Comparison of ENCODE assay signal across 7 cellular contexts in genomic region chr16:75129416-75130149, GRCh38. TPM values are rescaled to one million over a fixed set of nuclear protein-coding genes. Genes with fewer than 3 reads are reported as not detected.
DNase-seq lines count a peak whose midpoint lies in the region; ATAC-seq, FAIRE-seq and TF ChIP-seq lines count a peak whose summit lies in the region.
"Not testable (repeated sequence)": the region's sequence is repeated elsewhere in the genome, so short reads cannot be mapped to it uniquely, and the experiment has no call there.

No MANE protein-coding gene starts in this region.

- not testable (repeated sequence) for H2AFZ ChIP-seq in GM12878 (ENCODE audit: control insufficient read depth, low read depth, low read length); mesenchymal stem cell (ENCODE audit: low read depth, low read length)

- not testable (repeated sequence) for H3K14ac ChIP-seq in mesenchymal stem cell (ENCODE audit: low read length in 2 of 2)

- TF ChIP-seq RAD21 in GM12878 (IDR thresholded peaks at IDR 0.05; ENCODE audit: insufficient read depth, low read depth, low read length): not testable (repeated sequence)

- not testable (repeated sequence) for H4K8ac ChIP-seq in mesenchymal stem cell (ENCODE audit: low read length)

- not testable (repeated sequence) for H3K9ac ChIP-seq in GM12878 (ENCODE audit: control insufficient read depth, insufficient read depth, low read length); mesenchymal stem cell (ENCODE audit: low read length)

- in situ Hi-C loops in Caki2 (cut with HindIII; ENCODE audit: low pct_unique_long_range_greater_than_20kb, low sequenced_read_pairs); GM12878 (cut with MboI): not testable (repeated sequence)

- SMC1A ChIA-PET in GM12878 (lab: Charles Lee; ENCODE audit: uncharacterized antibody, unreplicated experiment): interaction anchor here (0.6 to 1.4 kb wide), 3 partner anchors 59 to 304 kb away, joined by 3 to 4 read pairs (median 3); no protein-coding TSS in a partner anchor

- not testable (repeated sequence) for H4K20me1 ChIP-seq in GM12878 (ENCODE audit: control insufficient read depth, insufficient read depth)

- not testable (repeated sequence) for TF ChIP-seq CTCF in NB4 (IDR thresholded peaks at IDR 0.05; ENCODE audit: low read depth, low read length); GM12878 (IDR thresholded peaks at IDR 0.05 in 2 of 3, conservative IDR thresholded peaks at IDR 0.05 in 1 of 3; ENCODE audit: control insufficient read depth in 2 of 3, extremely low read depth in 1 of 3, insufficient read depth in 1 of 3, low read depth in 3 of 3, low read length in 3 of 3)

- intact Hi-C loops in GM12878 (cut with micrococcal nuclease; ENCODE audit: unreplicated experiment): not testable (repeated sequence)

- RAD21 ChIA-PET in GM12878 (lab: Charles Lee; ENCODE audit: unreplicated experiment): interaction anchor here (2.2 kb wide), 1 partner anchor 267 kb away, joined by 5 read pairs; no protein-coding TSS in a partner anchor

- H3K4me1 ChIP-seq in GM12878 (ENCODE audit: control insufficient read depth, insufficient read depth, low read length); mesenchymal stem cell (ENCODE audit: control insufficient read depth, insufficient read depth, low read depth, low read length): not testable (repeated sequence)

- not testable (repeated sequence) for H3K4me2 ChIP-seq in GM12878 (ENCODE audit: control insufficient read depth, insufficient read depth); mesenchymal stem cell (ENCODE audit: low read length, poor library complexity, severe bottlenecking)

- not testable (repeated sequence) for H4K91ac ChIP-seq in mesenchymal stem cell (ENCODE audit: low read length)

- H2BK12ac ChIP-seq in mesenchymal stem cell (ENCODE audit: low read length in 2 of 2): not testable (repeated sequence)

- not testable (repeated sequence) for ATAC-seq in GM12878

- DNase-seq in Caki2 (ENCODE audit: low read depth) (peak; percentile 31), KG1 (lab: John Stamatoyannopoulos, UW) (peak; percentile 8), NB4 (ENCODE audit: low read depth) (peak; percentile 63), SIG-M5 treated with dmso at 0.1 percent for 504 hours (lab: John Stamatoyannopoulos, UW; ENCODE audit: unreplicated experiment) (peak; percentile 3), glomerular visceral epithelial cell (ENCODE audit: extremely low spot score) (peak; percentile 30), mesenchymal stem cell (peak; percentile 51)
- DNase-seq in GM12878 (ENCODE audit: low read depth, low spot score): not testable (repeated sequence)

- CTCF ChIA-PET in GM12878 (lab: Yijun Ruan, JAX): interaction anchor here (1.3 kb wide), 1 partner anchor 267 kb away, joined by 4 read pairs; no protein-coding TSS in a partner anchor

- FAIRE-seq in GM12878 (lab: Jason Lieb, UNC): not testable (repeated sequence)

- POLR2A ChIA-PET in GM12878 (lab: Charles Lee): not testable (repeated sequence)

- not testable (repeated sequence) for H2BK15ac ChIP-seq in mesenchymal stem cell (ENCODE audit: low read depth, poor library complexity, severe bottlenecking)

- not testable (repeated sequence) for H3K18ac ChIP-seq in mesenchymal stem cell (ENCODE audit: low read depth in 1 of 2, low read length in 2 of 2)

- not testable (repeated sequence) for H3K4me3 ChIP-seq in NB4 (ENCODE audit: low read depth, low read length); GM12878; mesenchymal stem cell (ENCODE audit: insufficient read depth in 1 of 2, low read depth in 1 of 2, low read length in 2 of 2)

- H3K79me1 ChIP-seq in mesenchymal stem cell (replicated peaks; ENCODE audit: low read length, poor library complexity, severe bottlenecking): not testable (repeated sequence)

- H3K79me2 ChIP-seq in GM12878 (ENCODE audit: control insufficient read depth, insufficient read depth, low read length): not testable (repeated sequence)

- not testable (repeated sequence) for H3K9me3 ChIP-seq in GM12878 (replicated peaks; ENCODE audit: control insufficient read depth, insufficient read depth, low read length)
- H3K9me3 ChIP-seq in mesenchymal stem cell (ENCODE audit: control insufficient read depth, low read length): peaks cover 10% of the 10 kb centered on the region

- not testable (repeated sequence) for H3K27me3 ChIP-seq in GM12878 (replicated peaks in 1 of 2; ENCODE audit: control insufficient read depth in 2 of 2, insufficient read depth in 2 of 2, low read length in 1 of 2)
- peaks cover 5 to 14% of the 10 kb centered on the region in 2 experiments for H3K27me3 ChIP-seq in mesenchymal stem cell (ENCODE audit: control insufficient read depth in 1 of 2, insufficient read depth in 1 of 2, low read length in 2 of 2)

- not testable (repeated sequence) for H3K23ac ChIP-seq in mesenchymal stem cell (ENCODE audit: low read length in 2 of 2)

- not testable (repeated sequence) for TF ChIP-seq EP300 in GM12878 (IDR thresholded peaks at IDR 0.05; ENCODE audit: borderline replicate concordance in 1 of 2, control insufficient read depth in 1 of 2, low read depth in 2 of 2, low read length in 2 of 2)

- BruUV-seq in GM12878 (replicated peaks; lab: Mats Ljungman, UMichigan): not testable (repeated sequence)

- 54% methylated on average over 5 of the region's 5 CpGs for WGBS in GM12878 (ENCODE audit: insufficient coverage, insufficient replicate concordance, low lambda C conversion rate, missing lambda C conversion rate)
- 90% methylated on average over 2 of the region's 5 CpGs for WGBS in mesenchymal stem cell

- TF ChIP-seq POLR2A in NB4 (IDR thresholded peaks at IDR 0.05; ENCODE audit: extremely low read depth, insufficient read length); GM12878 (IDR thresholded peaks at IDR 0.05; ENCODE audit: low read depth, low read length): not testable (repeated sequence)

- H2AK5ac ChIP-seq in mesenchymal stem cell (ENCODE audit: low read length, severe bottlenecking): not testable (repeated sequence)

- not testable (repeated sequence) for H3K4ac ChIP-seq in mesenchymal stem cell (ENCODE audit: low read depth in 1 of 2, low read length in 2 of 2)

- not testable (repeated sequence) for H3K27ac ChIP-seq in GM12878 (ENCODE audit: control insufficient read depth, insufficient read depth); mesenchymal stem cell (ENCODE audit: low read length, poor library complexity, severe bottlenecking)

- H3K36me3 ChIP-seq in GM12878 (ENCODE audit: control insufficient read depth in 2 of 2, insufficient read depth in 2 of 2, low read length in 1 of 2); mesenchymal stem cell (ENCODE audit: control insufficient read depth in 1 of 2, insufficient read depth in 2 of 2, low read depth in 1 of 2, low read length in 2 of 2): not testable (repeated sequence)

- not testable (repeated sequence) for H2BK5ac ChIP-seq in mesenchymal stem cell (ENCODE audit: low read depth, low read length, poor library complexity, severe bottlenecking)

- H2BK120ac ChIP-seq in mesenchymal stem cell (ENCODE audit: low read depth, low read length): not testable (repeated sequence)

TF ChIP-seq in GM12878, 131 proteins besides CTCF, POLR2A, EP300 and RAD21:
- peak; percentile 44; the same call in 1 of the 2 replicates for TF ChIP-seq NR2F1 (conservative IDR thresholded peaks at IDR 0.05)

RNA-seq across cellular contexts. Expression of gene LDHD, which starts 13.0 kb away (rescaled TPM):
- 0.95 and 1.8 TPM in 2 replicates for total RNA-seq in Caki2 (2014; rRNA removed; shearing (Covaris generic); ENCODE audit: low replicate concordance)
- not detected in 2 replicates for total RNA-seq in GM12878 (2013; cell fraction: nucleolus; rRNA removed)
- total RNA-seq in GM12878 (2014; rRNA removed): not detected in 2 replicates
- not detected in 2 replicates for total RNA-seq in GM12878 (2014; rRNA removed; fragmentation: Illumina TruSeq; extraction: Trizol)
- 0.10 TPM in 1 of 2 replicates, not detected in the other for total RNA-seq in GM12878 (2021)
- polyA plus RNA-seq in GM12878 (2011; ENCODE audit: low read depth): not detected
- polyA plus RNA-seq in GM12878 (2011; rRNA removed): not detected in 2 replicates
- polyA plus RNA-seq in GM12878 (2011; cell fraction: cytosol; rRNA removed): not detected in 2 replicates
- not detected in 2 replicates for polyA plus RNA-seq in GM12878 (2011; cell fraction: nucleus; rRNA removed)
- polyA plus RNA-seq in GM12878 (2012): not detected in 2 replicates
- polyA plus RNA-seq in GM12878 (2014; fragmentation: Illumina TruSeq; extraction: Trizol): not detected in 2 replicates
- polyA plus RNA-seq in GM12878 (2014; fragmentation: Nextera tagmentation; extraction: Ambion mirVana): not detected
- 0.04 and 0.12 TPM in 2 replicates for polyA plus RNA-seq in GM12878 (2014; rRNA removed)
- polyA plus RNA-seq in GM12878 (2016; fragmentation: Nextera tagmentation; extraction: Ambion mirVana): not detected
- polyA minus RNA-seq in GM12878 (2011; rRNA and poly(A)+ RNA removed): not detected in 2 replicates
- not detected in 2 replicates for polyA minus RNA-seq in GM12878 (2011; cell fraction: cytosol; rRNA and poly(A)+ RNA removed)
- polyA minus RNA-seq in GM12878 (2011; cell fraction: nucleus; rRNA and poly(A)+ RNA removed): not detected in 2 replicates
- 0.32 TPM for polyA plus RNA-seq in mesenchymal stem cell (2013, experiment 1 of 2)
- polyA plus RNA-seq in mesenchymal stem cell (2013, experiment 2 of 2): 0.21 TPM

RNA-seq across cellular contexts. Expression of gene ZFP1, which starts 18.7 kb away (rescaled TPM):
- total RNA-seq in Caki2 (2014; rRNA removed; shearing (Covaris generic); ENCODE audit: low replicate concordance): 7.9 and 14.4 TPM in 2 replicates
- total RNA-seq in GM12878 (2013; cell fraction: nucleolus; rRNA removed): 17.0 and 17.3 TPM in 2 replicates
- 12.8 and 15.1 TPM in 2 replicates for total RNA-seq in GM12878 (2014; rRNA removed)
- 15.3 and 15.5 TPM in 2 replicates for total RNA-seq in GM12878 (2014; rRNA removed; fragmentation: Illumina TruSeq; extraction: Trizol)
- 13.5 and 14.5 TPM in 2 replicates for total RNA-seq in GM12878 (2021)
- 3.3 TPM for polyA plus RNA-seq in GM12878 (2011; ENCODE audit: low read depth)
- 16.4 and 21.8 TPM in 2 replicates for polyA plus RNA-seq in GM12878 (2011; rRNA removed)
- polyA plus RNA-seq in GM12878 (2011; cell fraction: cytosol; rRNA removed): 6.4 and 6.8 TPM in 2 replicates
- 4.7 and 5.4 TPM in 2 replicates for polyA plus RNA-seq in GM12878 (2011; cell fraction: nucleus; rRNA removed)
- polyA plus RNA-seq in GM12878 (2012): 7.7 and 10.3 TPM in 2 replicates
- 12.4 and 14.1 TPM in 2 replicates for polyA plus RNA-seq in GM12878 (2014; fragmentation: Illumina TruSeq; extraction: Trizol)
- polyA plus RNA-seq in GM12878 (2014; fragmentation: Nextera tagmentation; extraction: Ambion mirVana): 1 to 10 TPM; 3.5 to 3.6 TPM
- polyA plus RNA-seq in GM12878 (2014; rRNA removed): 4.9 and 6.4 TPM in 2 replicates
- polyA plus RNA-seq in GM12878 (2016; fragmentation: Nextera tagmentation; extraction: Ambion mirVana): 10 to 100 TPM; 14.9 to 17.6 TPM
- polyA minus RNA-seq in GM12878 (2011; rRNA and poly(A)+ RNA removed): 12.1 and 13.2 TPM in 2 replicates
- polyA minus RNA-seq in GM12878 (2011; cell fraction: cytosol; rRNA and poly(A)+ RNA removed): 9.6 and 10.6 TPM in 2 replicates
- 3.2 and 4.0 TPM in 2 replicates for polyA minus RNA-seq in GM12878 (2011; cell fraction: nucleus; rRNA and poly(A)+ RNA removed)
- 9.1 TPM for polyA plus RNA-seq in mesenchymal stem cell (2013, experiment 1 of 2)
- 7.8 TPM for polyA plus RNA-seq in mesenchymal stem cell (2013, experiment 2 of 2)
